In the genomic region with DNA sequence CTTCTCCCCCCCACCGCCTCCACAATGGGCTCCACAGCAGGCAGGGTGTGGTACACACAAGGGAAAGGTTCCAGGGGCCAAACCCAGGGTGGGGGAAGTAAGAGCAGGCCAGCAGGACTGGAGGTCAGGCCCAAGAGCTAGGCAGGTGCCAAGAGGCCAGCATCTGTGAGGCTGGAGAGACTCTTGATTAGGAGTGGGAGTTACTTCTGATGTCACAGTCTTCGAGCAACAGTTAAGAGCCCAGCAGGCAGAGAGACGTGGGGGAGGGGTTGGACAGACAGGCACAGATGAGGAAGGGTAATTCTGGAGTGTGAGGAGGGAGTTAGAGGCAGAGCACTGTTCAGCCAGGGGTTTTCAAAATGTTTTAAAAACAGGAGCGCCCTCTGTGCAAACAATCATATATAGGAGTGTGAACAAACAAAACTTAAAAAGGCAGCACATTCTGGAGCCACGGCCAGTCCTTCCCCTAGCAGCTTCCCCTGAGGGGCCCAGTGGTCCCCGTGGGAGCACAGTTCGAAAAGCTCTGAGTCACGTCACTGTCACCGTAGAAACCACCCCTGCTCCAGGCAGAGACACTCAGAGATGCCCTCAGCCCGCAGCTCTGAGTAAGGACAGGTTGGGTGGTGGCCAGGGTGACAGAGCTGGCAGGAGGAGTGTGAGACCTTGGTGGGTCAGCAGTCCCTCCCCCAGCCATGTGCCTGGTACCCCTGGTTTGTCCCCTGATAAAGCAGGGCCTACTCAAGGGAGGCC, we compare ENCODE assay signal across 8 cellular contexts. TPM values are rescaled to one million over a fixed set of nuclear protein-coding genes. Genes with fewer than 3 reads are reported as not detected.
DNase-seq lines count a peak whose midpoint lies in the region; ATAC-seq and TF ChIP-seq lines count a peak whose summit lies in the region.

No MANE protein-coding gene starts in this region.

- peaks cover 3% of the 10 kb centered on the region for H3F3A ChIP-seq in neural progenitor cell (ENCODE audit: low read depth)

- H3K4me2 ChIP-seq in neural progenitor cell: peak overlapping the region; percentile 39

- H3K27ac Mint-ChIP-seq in neural progenitor cell: peak overlapping the region; percentile 95

- H3K4me1 ChIP-seq in HUES48 (ENCODE audit: control insufficient read depth, insufficient read depth, low read length): peaks cover 12% of the 10 kb centered on the region
- H3K4me1 ChIP-seq in neural progenitor cell: peaks cover 18% of the 10 kb centered on the region

- no peak overlapping the region for H3K9ac ChIP-seq in HUES48 (ENCODE audit: low read depth, low read length)
- no peak overlapping the region for H3K9ac ChIP-seq in neural progenitor cell

- H2AFZ ChIP-seq in neural progenitor cell (replicated peaks): no peak overlapping the region

- H3K27me3 Mint-ChIP-seq in neural progenitor cell (ENCODE audit: insufficient read depth, low read depth): peaks cover 18% of the 10 kb centered on the region

- no peak overlapping the region for H3K4me3 ChIP-seq in HUES48 (ENCODE audit: low read depth, low read length)
- H3K4me3 ChIP-seq in neural progenitor cell: no peak overlapping the region

- no peak for TF ChIP-seq CTCF in neural progenitor cell (IDR thresholded peaks at IDR 0.05)

- H3K27ac ChIP-seq in HUES48 (ENCODE audit: low read depth, low read length): peak overlapping the region; percentile 17
- H3K27ac ChIP-seq in neural progenitor cell: no peak overlapping the region

- H3K4me1 Mint-ChIP-seq in neural progenitor cell: peaks cover 27% of the 10 kb centered on the region

- ATAC-seq in SK-N-SH treated with all-trans-retinoic acid at 6 μM for 48 hours (peak; percentile 30), esophagus mucosa (peak; percentile 59), HG03280 (IDR thresholded peaks at IDR 0.05; ENCODE audit: unreplicated experiment) (no peak), GM21737 (IDR thresholded peaks at IDR 0.05; ENCODE audit: unreplicated experiment) (no peak)

- peak; percentile 66 for DNase-seq in SIG-M5 treated with dmso at 0.1 percent for 504 hours (lab: John Stamatoyannopoulos, UW; ENCODE audit: unreplicated experiment)
- no peak for DNase-seq in SIG-M5 (lab: John Stamatoyannopoulos, UW)
- peak; percentile 48 for DNase-seq in neural progenitor cell (ENCODE audit: low spot score)

- H3K36me3 Mint-ChIP-seq in neural progenitor cell: no peaks in the 10 kb centered on the region

- H4K20me1 ChIP-seq in neural progenitor cell (ENCODE audit: low read depth): no peaks in the 10 kb centered on the region

- no peaks in the 10 kb centered on the region for H3K36me3 ChIP-seq in HUES48 (ENCODE audit: control insufficient read depth, insufficient read depth, low read length)
- H3K36me3 ChIP-seq in neural progenitor cell: no peaks in the 10 kb centered on the region

- no peaks in the 10 kb centered on the region for H3K79me2 ChIP-seq in neural progenitor cell (ENCODE audit: low read depth)

- H3K9me3 ChIP-seq in HUES48 (ENCODE audit: control insufficient read depth, insufficient read depth, low read length) (no peaks in the 10 kb centered on the region), neural progenitor cell (ENCODE audit: low read depth) (no peaks in the 10 kb centered on the region)

- H3K4me3 Mint-ChIP-seq in neural progenitor cell: peak overlapping the region; percentile 79

- H3K27me3 ChIP-seq in HUES48 (ENCODE audit: control insufficient read depth, insufficient read depth, low read length) (no peaks in the 10 kb centered on the region), neural progenitor cell (no peaks in the 10 kb centered on the region)

- no peaks in the 10 kb centered on the region for H3K9me3 Mint-ChIP-seq in neural progenitor cell

TF ChIP-seq in SK-N-SH treated with all-trans-retinoic acid at 6 μM for 48 hours, 23 proteins besides CTCF, POLR2A, EP300 and RAD21:
- no peak for TF ChIP-seq PPARA (CRISPR knock-in tag; IDR thresholded peaks at IDR 0.05; ENCODE audit: borderline replicate concordance)

RNA-seq across cellular contexts. Expression of gene SLC9A1, which starts 55.6 kb away (rescaled TPM):
- total RNA-seq in esophagus mucosa (27.3 TPM), neural progenitor cell (ENCODE audit: low replicate concordance) (1.8 and 5.7 TPM in 2 replicates)

Comparison
In these comparisons a context has a peak if more than half of its experiments do, and no peak if none do; other contexts are left out.
1. ATAC-seq: peak in SK-N-SH treated with all-trans-retinoic acid at 6 μM for 48 hours (single experiment) and esophagus mucosa (single experiment); none in HG03280 (single experiment) and GM21737 (single experiment).